16 cellular contexts compared by ENCODE assay signal in genomic region chr1:202631076-202631923, GRCh38.
A peak's percentile ranks its signal among the peaks of the same experiment; 100 is the strongest.
DNase-seq lines count a peak whose midpoint lies in the region; ATAC-seq and TF ChIP-seq lines count a peak whose summit lies in the region.
"Had no signal": no experiment of that assay in that cellular context is flagged by ENCODE, and none has a peak within 500 bp of the region (broad histone marks: within the 10 kb centered on the region; RNA-seq: fewer than 3 reads in every experiment).

No MANE protein-coding gene starts in this region.

- intact Hi-C loops in activated CD4-positive, alpha-beta memory T cell treated with anti-CD3 and anti-CD28 coated beads for 36 hours (cut with micrococcal nuclease) = no loop called here
- intact Hi-C loops in posterior vena cava (cut with DNase I) = no loop called here

- H3K4me1 Mint-ChIP-seq in activated CD4-positive, alpha-beta memory T cell treated with anti-CD3 and anti-CD28 coated beads, Interleukin-2, amount 10 ng/mL, durations not matched to agents 7 days and 5 days = peaks cover 29% of the 10 kb centered on the region
- H3K4me1 Mint-ChIP-seq in activated CD4-positive, alpha-beta memory T cell treated with anti-CD3 and anti-CD28 coated beads for 36 hours (ENCODE audit: low read depth) = peaks cover 31% of the 10 kb centered on the region
- no peaks in the 10 kb centered on the region for H3K4me1 Mint-ChIP-seq in chondrocyte (ENCODE audit: low read depth)

- ATAC-seq in HG02798 (IDR thresholded peaks at IDR 0.05; ENCODE audit: poor library complexity, unreplicated experiment) = no peak

- no peak for DNase-seq in activated CD4-positive, alpha-beta memory T cell treated with anti-CD3 and anti-CD28 coated beads, Interleukin-2, amount 10 ng/mL, durations not matched to agents 7 days and 5 days
- DNase-seq in activated CD4-positive, alpha-beta memory T cell treated with anti-CD3 and anti-CD28 coated beads for 36 hours = no peak
- DNase-seq in MV-4-11 (lab: John Stamatoyannopoulos, UW) (peak; percentile 20), chondrocyte (ENCODE audit: low spot score) (peak; percentile 38), posterior vena cava (ENCODE audit: low spot score) (peak; percentile 52), NCI-H1048 (lab: John Stamatoyannopoulos, UW) (no peak), putamen (ENCODE audit: low spot score) (no peak)
- DNase-seq: 8988T, C1 segment of cervical spinal cord, NCI-H1105 treated with DMSO at 0.1 percent for 48 hours, NCI-H187, NCI-H2107, NCI-H226, NCI-H524, SJCRH30 had no signal

- POLR2A ChIA-PET in activated CD4-positive, alpha-beta memory T cell treated with anti-CD3 and anti-CD28 coated beads, Interleukin-2, amount 10 ng/mL, durations not matched to agents 7 days and 5 days (lab: Charles Lee) = interaction anchor here (1.0 kb wide), 1 partner anchor 290 kb away, joined by 3 read pairs; the partner anchor contains the start of gene UBE2T
- POLR2A ChIA-PET in activated CD4-positive, alpha-beta memory T cell treated with anti-CD3 and anti-CD28 coated beads for 36 hours (lab: Charles Lee) = no interaction called here

- H3K27me3 Mint-ChIP-seq in activated CD4-positive, alpha-beta memory T cell treated with anti-CD3 and anti-CD28 coated beads, Interleukin-2, amount 10 ng/mL, durations not matched to agents 7 days and 5 days = peaks cover 39% of the 10 kb centered on the region
- peaks cover 6% of the 10 kb centered on the region for H3K27me3 Mint-ChIP-seq in activated CD4-positive, alpha-beta memory T cell treated with anti-CD3 and anti-CD28 coated beads for 36 hours
- H3K27me3 Mint-ChIP-seq in chondrocyte (ENCODE audit: low read depth) = peaks cover 46% of the 10 kb centered on the region

- H3K36me3 Mint-ChIP-seq in activated CD4-positive, alpha-beta memory T cell treated with anti-CD3 and anti-CD28 coated beads, Interleukin-2, amount 10 ng/mL, durations not matched to agents 7 days and 5 days (ENCODE audit: low read depth) = no peaks in the 10 kb centered on the region
- no peaks in the 10 kb centered on the region for H3K36me3 Mint-ChIP-seq in activated CD4-positive, alpha-beta memory T cell treated with anti-CD3 and anti-CD28 coated beads for 36 hours
- no peaks in the 10 kb centered on the region for H3K36me3 Mint-ChIP-seq in chondrocyte (ENCODE audit: low read depth)

- CTCF ChIA-PET in activated CD4-positive, alpha-beta memory T cell treated with anti-CD3 and anti-CD28 coated beads, Interleukin-2, amount 10 ng/mL, durations not matched to agents 7 days and 5 days (lab: Charles Lee) = no interaction called here
- CTCF ChIA-PET in activated CD4-positive, alpha-beta memory T cell treated with anti-CD3 and anti-CD28 coated beads for 36 hours (lab: Charles Lee) = no interaction called here

- no peak for TF ChIP-seq CTCF in chondrocyte (IDR thresholded peaks at IDR 0.05)

- H3K4me3 Mint-ChIP-seq in activated CD4-positive, alpha-beta memory T cell treated with anti-CD3 and anti-CD28 coated beads, Interleukin-2, amount 10 ng/mL, durations not matched to agents 7 days and 5 days = no peak overlapping the region
- H3K4me3 Mint-ChIP-seq in activated CD4-positive, alpha-beta memory T cell treated with anti-CD3 and anti-CD28 coated beads for 36 hours = no peak overlapping the region
- H3K4me3 Mint-ChIP-seq in chondrocyte (ENCODE audit: unreplicated experiment) = no peak overlapping the region

- no peaks in the 10 kb centered on the region for H3K9me3 Mint-ChIP-seq in activated CD4-positive, alpha-beta memory T cell treated with anti-CD3 and anti-CD28 coated beads, Interleukin-2, amount 10 ng/mL, durations not matched to agents 7 days and 5 days
- H3K9me3 Mint-ChIP-seq in activated CD4-positive, alpha-beta memory T cell treated with anti-CD3 and anti-CD28 coated beads for 36 hours = no peaks in the 10 kb centered on the region
- H3K9me3 Mint-ChIP-seq in chondrocyte (ENCODE audit: low read depth) = no peaks in the 10 kb centered on the region

- peak overlapping the region; percentile 8 for H3K27ac Mint-ChIP-seq in activated CD4-positive, alpha-beta memory T cell treated with anti-CD3 and anti-CD28 coated beads, Interleukin-2, amount 10 ng/mL, durations not matched to agents 7 days and 5 days
- H3K27ac Mint-ChIP-seq in activated CD4-positive, alpha-beta memory T cell treated with anti-CD3 and anti-CD28 coated beads for 36 hours = no peak overlapping the region
- H3K27ac Mint-ChIP-seq in chondrocyte (ENCODE audit: unreplicated experiment) = no peak overlapping the region

Comparison
In these comparisons a context has a peak if more than half of its experiments do, and no peak if none do; other contexts are left out.
1. DNase-seq: peak in MV-4-11 (single experiment), chondrocyte (single experiment) and posterior vena cava (single experiment); none in activated CD4-positive, alpha-beta memory T cell treated with anti-CD3 and anti-CD28 coated beads, Interleukin-2, amount 10 ng/mL, durations not matched to agents 7 days and 5 days (single experiment), activated CD4-positive, alpha-beta memory T cell treated with anti-CD3 and anti-CD28 coated beads for 36 hours (single experiment), NCI-H1048 (single experiment) and putamen (single experiment).